15 cellular contexts compared by ENCODE assay signal in genomic region chr7:82678716-82679115, GRCh38.
DNase-seq lines count a peak whose midpoint lies in the region; ATAC-seq and TF ChIP-seq lines count a peak whose summit lies in the region.
"Had no signal": no experiment of that assay in that cellular context is flagged by ENCODE, and none has a peak within 500 bp of the region (broad histone marks: within the 10 kb centered on the region; RNA-seq: fewer than 3 reads in every experiment).

No MANE protein-coding gene starts in this region.

- H3K36me3 ChIP-seq in CD8-positive, alpha-beta memory T cell (ENCODE audit: insufficient read depth, low read length): no peaks in the 10 kb centered on the region
- H3K36me3 ChIP-seq in breast epithelium: no peaks in the 10 kb centered on the region
- no peaks in the 10 kb centered on the region for H3K36me3 ChIP-seq in ascending aorta
- H3K36me3 ChIP-seq: esophagus muscularis mucosa, WERI-Rb-1 had no signal

- no peaks in the 10 kb centered on the region for H3K27me3 ChIP-seq in CD8-positive, alpha-beta memory T cell (ENCODE audit: insufficient read depth, low read length, poor library complexity, severe bottlenecking)
- H3K27me3 ChIP-seq in breast epithelium: no peaks in the 10 kb centered on the region
- no peaks in the 10 kb centered on the region for H3K27me3 ChIP-seq in ascending aorta
- H3K27me3 ChIP-seq: esophagus muscularis mucosa, testis had no signal

- no peak for TF ChIP-seq POLR2A in breast epithelium (IDR thresholded peaks at IDR 0.05)

- peaks cover 0 to under 1% of the 10 kb centered on the region in 2 donors for H3K27me3 Mint-ChIP-seq in CD8-positive, alpha-beta memory T cell
- H3K27me3 Mint-ChIP-seq in activated naive CD8-positive, alpha-beta T cell treated with anti-CD3 and anti-CD28 coated beads, Interleukin-2, amount 10 ng/mL, durations not matched to agents 7 days and 5 days: no peaks in the 10 kb centered on the region
- H3K27me3 Mint-ChIP-seq in progenitor cell of endocrine pancreas: no peaks in the 10 kb centered on the region
- H3K27me3 Mint-ChIP-seq: dendritic cell treated with granulocyte-macrophage colony-stimulating factor and Interleukin-4, amounts not matched to agents 40 ng/mL and 50 ng/mL, for 4 days had no signal

- DNase-seq in AML-193 (lab: John Stamatoyannopoulos, UW) (peak; percentile 1 to 5), NAMALWA (ENCODE audit: low spot score) (peak; percentile 16), breast epithelium (ENCODE audit: low spot score in 2 of 2) (no peak), progenitor cell of endocrine pancreas (ENCODE audit: low spot score, unreplicated experiment) (no peak), ascending aorta (ENCODE audit: low spot score in 2 of 2) (no peak)
- peak in 2 of 5 donors; percentile 33 to 34 for DNase-seq in CD8-positive, alpha-beta memory T cell
- DNase-seq in activated naive CD8-positive, alpha-beta T cell treated with anti-CD3 and anti-CD28 coated beads, Interleukin-2, amount 10 ng/mL, durations not matched to agents 7 days and 5 days: no peak
- no peak for DNase-seq in stimulated activated CD4-positive, alpha-beta T cell treated with anti-CD3 and anti-CD28 coated beads, Interleukin-15, amount 100 ng/mL, for 24 hours
- DNase-seq: NCI-H1092 treated with DMSO at 0.1 percent for 48 hours, NCI-H510A, testis, WERI-Rb-1 had no signal

- TF ChIP-seq CTCF in breast epithelium (IDR thresholded peaks at IDR 0.05): no peak
- TF ChIP-seq CTCF in progenitor cell of endocrine pancreas (IDR thresholded peaks at IDR 0.05; ENCODE audit: unreplicated experiment): no peak
- no peak for TF ChIP-seq CTCF in ascending aorta (IDR thresholded peaks at IDR 0.05)

- CTCF ChIA-PET in CD8-positive, alpha-beta memory T cell (lab: Charles Lee): no interaction called here

- H3K4me3 ChIP-seq in CD8-positive, alpha-beta memory T cell (ENCODE audit: low read length): peak overlapping the region; percentile 29
- H3K4me3 ChIP-seq in breast epithelium: no peak overlapping the region
- no peak overlapping the region for H3K4me3 ChIP-seq in ascending aorta
- H3K4me3 ChIP-seq: esophagus muscularis mucosa, testis had no signal

- H3K4me1 Mint-ChIP-seq in CD8-positive, alpha-beta memory T cell: peaks cover 22 to 28% (median 25%) of the 10 kb centered on the region in 3 donors
- peaks cover 27% of the 10 kb centered on the region for H3K4me1 Mint-ChIP-seq in activated naive CD8-positive, alpha-beta T cell treated with anti-CD3 and anti-CD28 coated beads, Interleukin-2, amount 10 ng/mL, durations not matched to agents 7 days and 5 days
- H3K4me1 Mint-ChIP-seq in progenitor cell of endocrine pancreas (ENCODE audit: low read depth): no peaks in the 10 kb centered on the region

- POLR2A ChIA-PET in CD8-positive, alpha-beta memory T cell (lab: Charles Lee): no interaction called here
- POLR2A ChIA-PET in activated naive CD8-positive, alpha-beta T cell treated with anti-CD3 and anti-CD28 coated beads, Interleukin-2, amount 10 ng/mL, durations not matched to agents 7 days and 5 days (lab: Charles Lee): no interaction called here

- H3K4me1 ChIP-seq in CD8-positive, alpha-beta memory T cell (ENCODE audit: insufficient read depth, low read length): peaks cover 23% of the 10 kb centered on the region
- no peaks in the 10 kb centered on the region for H3K4me1 ChIP-seq in breast epithelium
- no peaks in the 10 kb centered on the region for H3K4me1 ChIP-seq in ascending aorta
- H3K4me1 ChIP-seq: testis had no signal

- peak overlapping the region; percentile 81 to 96 (median 91) for H3K27ac Mint-ChIP-seq in CD8-positive, alpha-beta memory T cell
- H3K27ac Mint-ChIP-seq in activated naive CD8-positive, alpha-beta T cell treated with anti-CD3 and anti-CD28 coated beads, Interleukin-2, amount 10 ng/mL, durations not matched to agents 7 days and 5 days: peak overlapping the region; percentile 95
- H3K27ac Mint-ChIP-seq in progenitor cell of endocrine pancreas: no peak overlapping the region
- H3K27ac Mint-ChIP-seq: dendritic cell treated with granulocyte-macrophage colony-stimulating factor and Interleukin-4, amounts not matched to agents 40 ng/mL and 50 ng/mL, for 4 days had no signal

- H3K4me3 Mint-ChIP-seq in CD8-positive, alpha-beta memory T cell: peak overlapping the region in 6 of 7 donors; percentile 58 to 78 (median 77)
- H3K4me3 Mint-ChIP-seq in activated naive CD8-positive, alpha-beta T cell treated with anti-CD3 and anti-CD28 coated beads, Interleukin-2, amount 10 ng/mL, durations not matched to agents 7 days and 5 days: peak overlapping the region; percentile 74
- no peak overlapping the region for H3K4me3 Mint-ChIP-seq in progenitor cell of endocrine pancreas (ENCODE audit: low read depth)
- H3K4me3 Mint-ChIP-seq: dendritic cell treated with granulocyte-macrophage colony-stimulating factor and Interleukin-4, amounts not matched to agents 40 ng/mL and 50 ng/mL, for 4 days had no signal

- peaks cover 0 to 7% (median 0%) of the 10 kb centered on the region in 5 donors for H3K9me3 Mint-ChIP-seq in CD8-positive, alpha-beta memory T cell
- H3K9me3 Mint-ChIP-seq in activated naive CD8-positive, alpha-beta T cell treated with anti-CD3 and anti-CD28 coated beads, Interleukin-2, amount 10 ng/mL, durations not matched to agents 7 days and 5 days: peaks cover 7% of the 10 kb centered on the region
- no peaks in the 10 kb centered on the region for H3K9me3 Mint-ChIP-seq in progenitor cell of endocrine pancreas (ENCODE audit: low read depth)
- H3K9me3 Mint-ChIP-seq: dendritic cell treated with granulocyte-macrophage colony-stimulating factor and Interleukin-4, amounts not matched to agents 40 ng/mL and 50 ng/mL, for 4 days had no signal

- peak; percentile 88 for ATAC-seq in activated naive CD8-positive, alpha-beta T cell treated with anti-CD3 and anti-CD28 coated beads, Interleukin-2, amount 10 ng/mL, durations not matched to agents 7 days and 5 days (ENCODE audit: low read depth)
- ATAC-seq: SK-N-SH treated with all-trans-retinoic acid at 6 μM for 48 hours had no signal

- H3K36me3 Mint-ChIP-seq in CD8-positive, alpha-beta memory T cell: no peaks in the 10 kb centered on the region
- peaks cover 12% of the 10 kb centered on the region for H3K36me3 Mint-ChIP-seq in activated naive CD8-positive, alpha-beta T cell treated with anti-CD3 and anti-CD28 coated beads, Interleukin-2, amount 10 ng/mL, durations not matched to agents 7 days and 5 days
- no peaks in the 10 kb centered on the region for H3K36me3 Mint-ChIP-seq in progenitor cell of endocrine pancreas (ENCODE audit: insufficient read depth)

- H3K9me3 ChIP-seq in CD8-positive, alpha-beta memory T cell (ENCODE audit: low read length): no peaks in the 10 kb centered on the region
- no peaks in the 10 kb centered on the region for H3K9me3 ChIP-seq in breast epithelium
- no peaks in the 10 kb centered on the region for H3K9me3 ChIP-seq in ascending aorta
- H3K9me3 ChIP-seq: esophagus muscularis mucosa, testis had no signal

- intact Hi-C loops in breast epithelium (cut with DNase I; ENCODE audit: low total_unique reads) (no loop called here), ascending aorta (cut with DNase I) (no loop called here)

- H3K27ac ChIP-seq in CD8-positive, alpha-beta memory T cell (ENCODE audit: low read depth, low read length): no peak overlapping the region
- H3K27ac ChIP-seq in breast epithelium: no peak overlapping the region
- H3K27ac ChIP-seq in ascending aorta: no peak overlapping the region
- H3K27ac ChIP-seq: esophagus muscularis mucosa, testis, WERI-Rb-1 had no signal

Comparison
In these comparisons a context has a peak if more than half of its experiments do, and no peak if none do; other contexts are left out.
1. DNase-seq: peak in AML-193 (2 of 2) and NAMALWA (single experiment); none in activated naive CD8-positive, alpha-beta T cell treated with anti-CD3 and anti-CD28 coated beads, Interleukin-2, amount 10 ng/mL, durations not matched to agents 7 days and 5 days (single experiment), breast epithelium (0 of 2), stimulated activated CD4-positive, alpha-beta T cell treated with anti-CD3 and anti-CD28 coated beads, Interleukin-15, amount 100 ng/mL, for 24 hours (single experiment), progenitor cell of endocrine pancreas (single experiment) and ascending aorta (0 of 2).